In genomic region chr10:59361659-59362183, GRCh38 we compare ENCODE assay signal across 8 cellular contexts. TPM values are rescaled to one million over a fixed set of nuclear protein-coding genes. Genes with fewer than 3 reads are reported as not detected.
DNase-seq lines count a peak whose midpoint lies in the region; ATAC-seq lines count a peak whose summit lies in the region.

No MANE protein-coding gene starts in this region.

- H3K36me3 ChIP-seq in trophoblast cell (ENCODE audit: control insufficient read depth in 1 of 2, insufficient read depth in 2 of 2, low read length in 2 of 2), result no peaks in the 10 kb centered on the region

- no peak overlapping the region for H3K23ac ChIP-seq in trophoblast cell (ENCODE audit: low read length)

- no peak overlapping the region for H3K9ac ChIP-seq in trophoblast cell (ENCODE audit: low read length)

- H4K8ac ChIP-seq in trophoblast cell (ENCODE audit: low read depth, low read length), result no peak overlapping the region

- DNase-seq in DMS53 (lab: John Stamatoyannopoulos, UW) (peak; percentile 69), OCI-M1 (lab: John Stamatoyannopoulos, UW) (peak; percentile 4), fibroblast of gingiva (ENCODE audit: low read depth) (peak; percentile 2), trophoblast cell (peak in 1 of 2 donors; percentile 44), SKM-1 (lab: John Stamatoyannopoulos, UW; ENCODE audit: unreplicated experiment) (no peak)

- no peak overlapping the region for H3K4me3 ChIP-seq in trophoblast cell (ENCODE audit: low read depth, low read length)

- no peaks in the 10 kb centered on the region for H3K9me3 ChIP-seq in trophoblast cell (ENCODE audit: insufficient read depth, low read depth, low read length)

- H3K27ac ChIP-seq in trophoblast cell (ENCODE audit: low read depth, low read length), result no peak overlapping the region

- H3K27me3 ChIP-seq in trophoblast cell (ENCODE audit: insufficient read depth, low read length), result peaks cover 2% of the 10 kb centered on the region

- H2AK5ac ChIP-seq in trophoblast cell (ENCODE audit: low read length), result no peak overlapping the region

- H3K4ac ChIP-seq in trophoblast cell (ENCODE audit: low read depth, low read length), result no peak overlapping the region

- no peaks in the 10 kb centered on the region for H3K79me2 ChIP-seq in trophoblast cell (ENCODE audit: control insufficient read depth, insufficient read depth, low read length, poor library complexity)

- no CpG with 5 or more reads among the region's 2 CpGs for WGBS in trophoblast cell (ENCODE audit: extremely low coverage, insufficient coverage, insufficient read length)

- no peak for ATAC-seq in GM21528 (IDR thresholded peaks at IDR 0.05; ENCODE audit: low FRiP score, unreplicated experiment)
- ATAC-seq in GM19328 (IDR thresholded peaks at IDR 0.05; ENCODE audit: unreplicated experiment), result no peak
- no peak for ATAC-seq in HG02610 (IDR thresholded peaks at IDR 0.05; ENCODE audit: unreplicated experiment)

- peaks cover 5 to 8% of the 10 kb centered on the region in 2 experiments for H3K4me1 ChIP-seq in trophoblast cell (ENCODE audit: control insufficient read depth in 1 of 2, insufficient read depth in 2 of 2, low read length in 2 of 2)

- H2BK12ac ChIP-seq in trophoblast cell (ENCODE audit: low read length), result no peak overlapping the region

- no peak overlapping the region for H2AFZ ChIP-seq in trophoblast cell (ENCODE audit: insufficient read depth, low read length, poor library complexity)

- no peak overlapping the region for H4K91ac ChIP-seq in trophoblast cell (ENCODE audit: low read depth, low read length)

- H3K18ac ChIP-seq in trophoblast cell (ENCODE audit: low read length), result no peak overlapping the region

- peak overlapping the region; percentile 86 for H3K4me2 ChIP-seq in trophoblast cell (ENCODE audit: low read length)

- H3K14ac ChIP-seq in trophoblast cell (ENCODE audit: low read length), result no peak overlapping the region

- H2BK5ac ChIP-seq in trophoblast cell (ENCODE audit: low read depth, low read length, poor library complexity), result no peak overlapping the region

- H4K12ac ChIP-seq in trophoblast cell (ENCODE audit: low read depth, low read length), result no peak overlapping the region

- no peaks in the 10 kb centered on the region for H3K79me1 ChIP-seq in trophoblast cell (ENCODE audit: low read length)

- H2BK120ac ChIP-seq in trophoblast cell (ENCODE audit: insufficient read depth, low read length, poor library complexity), result no peak overlapping the region

RNA-seq across cellular contexts. Expression of gene FAM13C, which starts 0.6 kb away (rescaled TPM):
- 0.14 and 0.15 TPM in 2 replicates for polyA plus RNA-seq in trophoblast cell (2013)
